In the genomic region with DNA sequence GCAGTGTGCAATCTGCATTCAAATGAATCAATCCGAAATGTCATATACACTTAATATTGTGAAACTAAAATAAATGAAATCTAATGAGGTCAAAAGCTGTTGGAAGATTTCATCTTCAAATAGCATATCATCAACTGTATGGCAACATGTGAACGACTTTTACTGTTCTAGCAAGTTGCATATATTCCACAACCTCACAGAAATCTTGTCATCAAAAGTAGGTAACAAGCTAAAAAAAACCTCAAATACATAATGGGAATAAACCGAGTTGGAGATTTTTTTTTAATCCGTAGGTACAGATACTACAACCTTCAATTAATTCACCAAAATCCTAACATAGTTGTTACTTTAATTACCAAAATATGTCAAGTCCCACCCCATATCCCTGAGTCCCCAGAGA, we compare ENCODE assay signal across 8 cellular contexts. TPM values are rescaled to one million over a fixed set of nuclear protein-coding genes. Genes with fewer than 3 reads are reported as not detected.
DNase-seq lines count a peak whose midpoint lies in the region; ATAC-seq and TF ChIP-seq lines count a peak whose summit lies in the region.

No MANE protein-coding gene starts in this region.

- no peaks in the 10 kb centered on the region for H3K27me3 ChIP-seq in Caco-2 (replicated peaks; ENCODE audit: control insufficient read depth, insufficient read depth, low read length)
- H3K27me3 ChIP-seq in ectodermal cell (ENCODE audit: control insufficient read depth, insufficient read depth, low read length, poor library complexity, severe bottlenecking): no peaks in the 10 kb centered on the region
- no peaks in the 10 kb centered on the region for H3K27me3 ChIP-seq in neuronal stem cell (ENCODE audit: control insufficient read depth in 3 of 3, insufficient read depth in 3 of 3, low read depth in 1 of 3, low read length in 3 of 3)

- no peaks in the 10 kb centered on the region for H3K9me3 Mint-ChIP-seq in Caco-2 (ENCODE audit: unreplicated experiment)

- no peak overlapping the region for H3K18ac ChIP-seq in neuronal stem cell (ENCODE audit: low read length)

- no peak overlapping the region for H3K23ac ChIP-seq in neuronal stem cell (ENCODE audit: low read depth, low read length, poor library complexity)

- H3K27ac ChIP-seq in ectodermal cell (ENCODE audit: insufficient read depth, low read depth, low read length, poor library complexity, severe bottlenecking): no peak overlapping the region
- no peak overlapping the region for H3K27ac ChIP-seq in neuronal stem cell (replicated peaks; ENCODE audit: low read length)

- DNase-seq in Caco-2 (no peak), NCI-H748 (lab: John Stamatoyannopoulos, UW; ENCODE audit: unreplicated experiment) (peak; percentile 31), neuronal stem cell (ENCODE audit: low spot score) (no peak), COLO829 (ENCODE audit: low spot score) (no peak), kidney glomerular epithelial cell (lab: John Stamatoyannopoulos, UW) (no peak)

- H2BK15ac ChIP-seq in neuronal stem cell (ENCODE audit: low read length): no peak overlapping the region

- no peaks in the 10 kb centered on the region for H3K27me3 Mint-ChIP-seq in Caco-2 (ENCODE audit: insufficient read depth, unreplicated experiment)

- CTCF ChIA-PET in Caco-2 (lab: Charles Lee): no interaction called here

- H2BK5ac ChIP-seq in neuronal stem cell (ENCODE audit: low read length): no peak overlapping the region

- intact Hi-C loops in Caco-2 (cut with micrococcal nuclease; ENCODE audit: unreplicated experiment): loop anchor here (5.0 to 10.0 kb wide), 2 partner anchors 100 to 893 kb away; a partner anchor contains a TSS

- H2BK12ac ChIP-seq in neuronal stem cell (ENCODE audit: low read length): no peak overlapping the region

- peaks cover 20% of the 10 kb centered on the region for H3K4me1 Mint-ChIP-seq in Caco-2 (ENCODE audit: low read depth, unreplicated experiment)

- H3K4me3 Mint-ChIP-seq in Caco-2 (ENCODE audit: unreplicated experiment): peak overlapping the region; percentile 88

- no peak overlapping the region for H4K91ac ChIP-seq in neuronal stem cell (ENCODE audit: low read depth, low read length, poor library complexity)

- H3K36me3 ChIP-seq in Caco-2 (ENCODE audit: control insufficient read depth, insufficient read depth, low read length): no peaks in the 10 kb centered on the region
- H3K36me3 ChIP-seq in ectodermal cell (ENCODE audit: control insufficient read depth, insufficient read depth, low read length): no peaks in the 10 kb centered on the region
- peaks cover 0 to 2% of the 10 kb centered on the region in 2 donors for H3K36me3 ChIP-seq in neuronal stem cell (replicated peaks in 1 of 2; ENCODE audit: control insufficient read depth in 2 of 2, insufficient read depth in 2 of 2, low read length in 2 of 2)

- H3K79me1 ChIP-seq in neuronal stem cell (ENCODE audit: low read depth, low read length): no peaks in the 10 kb centered on the region

- no peak for TF ChIP-seq CTCF in Caco-2 (IDR thresholded peaks at IDR 0.05; ENCODE audit: insufficient read depth in 1 of 2, low read depth in 1 of 2, low read length in 1 of 2, severe bottlenecking in 1 of 2, unreplicated experiment in 1 of 2)

- WGBS in ectodermal cell, 2 experiments: 1 to 2% methylated on average over 3 of the region's 4 CpGs
- no CpG with 5 or more reads among the region's 4 CpGs for WGBS in neuronal stem cell (ENCODE audit: extremely low coverage in 2 of 2, insufficient read length in 2 of 2, insufficient replicate concordance in 1 of 2), 2 donors

- no peak overlapping the region for H3K4ac ChIP-seq in neuronal stem cell (ENCODE audit: low read length)

- peak overlapping the region; percentile 67 for H3K27ac Mint-ChIP-seq in Caco-2 (ENCODE audit: unreplicated experiment)

- no peak overlapping the region for H2BK120ac ChIP-seq in neuronal stem cell (ENCODE audit: low read depth, low read length)

- peak overlapping the region; percentile 98 for H2AFZ ChIP-seq in neuronal stem cell (ENCODE audit: low read length)

- H4K8ac ChIP-seq in neuronal stem cell (ENCODE audit: low read depth, low read length): no peak overlapping the region

- no peaks in the 10 kb centered on the region for H3K9me3 ChIP-seq in Caco-2
- no peaks in the 10 kb centered on the region for H3K9me3 ChIP-seq in ectodermal cell (ENCODE audit: control insufficient read depth, low read length)
- no peaks in the 10 kb centered on the region for H3K9me3 ChIP-seq in neuronal stem cell (replicated peaks in 1 of 2; ENCODE audit: control insufficient read depth in 2 of 2, insufficient read depth in 1 of 2, low read depth in 1 of 2, low read length in 2 of 2)

- no peak for ATAC-seq in HG03432 (IDR thresholded peaks at IDR 0.05; ENCODE audit: unreplicated experiment)
- no peak for ATAC-seq in HG02840 (IDR thresholded peaks at IDR 0.05; ENCODE audit: low FRiP score, unreplicated experiment)

- peaks cover 32% of the 10 kb centered on the region for H3K4me1 ChIP-seq in Caco-2
- no peaks in the 10 kb centered on the region for H3K4me1 ChIP-seq in ectodermal cell (ENCODE audit: control insufficient read depth, insufficient read depth, low read length)
- peaks cover 0 to 3% of the 10 kb centered on the region in 2 donors for H3K4me1 ChIP-seq in neuronal stem cell (ENCODE audit: control insufficient read depth in 2 of 2, insufficient read depth in 1 of 2, low read depth in 1 of 2, low read length in 2 of 2)

- H3K36me3 Mint-ChIP-seq in Caco-2 (ENCODE audit: insufficient read depth, unreplicated experiment): peaks cover 28% of the 10 kb centered on the region

- H3K4me3 ChIP-seq in Caco-2 (ENCODE audit: low read depth, low read length): peak overlapping the region; percentile 94
- peak overlapping the region; percentile 80 for H3K4me3 ChIP-seq in ectodermal cell (ENCODE audit: insufficient read depth, low read depth, low read length)
- H3K4me3 ChIP-seq in neuronal stem cell (ENCODE audit: low read length in 2 of 2): peak overlapping the region; percentile 92 to 94

- H3K9ac ChIP-seq in neuronal stem cell (ENCODE audit: low read depth, low read length, poor library complexity): no peak overlapping the region

- peak overlapping the region; percentile 43 for H3K4me2 ChIP-seq in neuronal stem cell (ENCODE audit: insufficient read depth, low read length, poor library complexity, severe bottlenecking)

- POLR2A ChIA-PET in Caco-2 (lab: Charles Lee): interaction anchor here (1.9 kb wide), 1 partner anchor 47 kb away, joined by 10 read pairs; a partner anchor contains a TSS

- H3K14ac ChIP-seq in neuronal stem cell (ENCODE audit: low read length): no peak overlapping the region

- BruUV-seq in Caco-2 (replicated peaks; lab: Mats Ljungman, UMichigan): TSS peak; percentile 42

- H2AK5ac ChIP-seq in neuronal stem cell (ENCODE audit: low read depth, low read length): no peak overlapping the region

RNA-seq across cellular contexts. Expression of a gene that starts 1.1 kb away (rescaled TPM):
- total RNA-seq in Caco-2 (2022): 172 and 190 TPM in 2 replicates
- 38.3 TPM for polyA plus RNA-seq in ectodermal cell (2013, experiment 1 of 4)
- polyA plus RNA-seq in ectodermal cell (2013, experiment 2 of 4): 44.8 TPM
- 38.3 TPM for polyA plus RNA-seq in ectodermal cell (2013, experiment 3 of 4)
- polyA plus RNA-seq in ectodermal cell (2013, experiment 4 of 4): 41.4 TPM
- polyA plus RNA-seq in neuronal stem cell (2013, experiment 1 of 2): 24.0 TPM
- 23.4 TPM for polyA plus RNA-seq in neuronal stem cell (2013, experiment 2 of 2)

RNA-seq across cellular contexts. Expression of a gene that starts 47.6 kb away (rescaled TPM):
- total RNA-seq in Caco-2 (2022): 122 and 134 TPM in 2 replicates
- 18.8 TPM for polyA plus RNA-seq in ectodermal cell (2013, experiment 1 of 4)
- polyA plus RNA-seq in ectodermal cell (2013, experiment 2 of 4): 15.0 TPM
- 17.1 TPM for polyA plus RNA-seq in ectodermal cell (2013, experiment 3 of 4)
- 21.1 TPM for polyA plus RNA-seq in ectodermal cell (2013, experiment 4 of 4)
- 7.0 TPM for polyA plus RNA-seq in neuronal stem cell (2013, experiment 1 of 2)
- polyA plus RNA-seq in neuronal stem cell (2013, experiment 2 of 2): 7.5 TPM
